ENCODE assay signal across 16 cellular contexts in the genomic region with DNA sequence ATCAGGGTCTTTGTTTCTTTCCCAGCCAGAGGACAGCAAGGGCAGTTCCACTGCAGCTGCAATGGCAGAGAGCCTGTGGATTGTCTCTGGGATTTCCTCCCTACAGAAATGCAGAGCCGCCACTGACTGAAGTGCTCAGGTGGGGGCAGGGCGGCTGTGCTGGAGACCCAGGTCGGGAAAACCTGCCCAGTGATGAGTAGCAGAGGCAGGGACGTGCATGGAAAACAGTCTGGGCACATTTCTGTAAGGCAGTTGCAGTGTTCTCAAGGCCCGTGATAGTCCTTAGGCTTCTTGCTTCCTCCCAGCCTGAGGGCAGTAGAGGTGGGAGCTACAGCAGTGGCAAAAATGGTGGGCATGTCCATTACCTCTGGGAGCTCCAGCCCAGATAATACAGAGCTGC. TPM values are rescaled to one million over a fixed set of nuclear protein-coding genes. Genes with fewer than 3 reads are reported as not detected.
"Had no signal": no experiment of that assay in that cellular context is flagged by ENCODE, and none has a peak within 500 bp of the region (broad histone marks: within the 10 kb centered on the region; RNA-seq: fewer than 3 reads in every experiment).

No MANE protein-coding gene starts in this region.

- ATAC-seq: activated CD8-positive, alpha-beta memory T cell treated with anti-CD3 and anti-CD28 coated beads, Interleukin-2, amount 10 ng/mL, durations not matched to agents 7 days and 5 days; body of pancreas; left lobe of liver had no signal

- H3K27me3 ChIP-seq: body of pancreas, thyroid gland, vagina had no signal

- H3K4me3 ChIP-seq: body of pancreas, thyroid gland, vagina had no signal

- H3K9me3 Mint-ChIP-seq: activated naive CD4-positive, alpha-beta T cell treated with anti-CD3 and anti-CD28 coated beads, Interleukin-2, amount 50 U/mL, for 24 hours; activated T-cell treated with anti-CD3 and anti-CD28 coated beads, Interleukin-2, amount 50 U/mL, for 24 hours had no signal

- H3K27ac Mint-ChIP-seq: activated CD8-positive, alpha-beta memory T cell treated with anti-CD3 and anti-CD28 coated beads, Interleukin-2, amount 10 ng/mL, durations not matched to agents 7 days and 5 days; activated naive CD4-positive, alpha-beta T cell treated with anti-CD3 and anti-CD28 coated beads, Interleukin-2, amount 50 U/mL, for 24 hours; activated T-cell treated with anti-CD3 and anti-CD28 coated beads, Interleukin-2, amount 50 U/mL, for 24 hours; natural killer cell treated with Interleukin-12 subunit alpha and Interleukin-12 subunit beta and Interleukin-15 and Interleukin-18, amount 100 ng/mL, for 72 hours had no signal

- H3K4me1 ChIP-seq: body of pancreas, thyroid gland, vagina had no signal

- H3K36me3 ChIP-seq: thyroid gland, vagina had no signal

- DNase-seq: activated CD4-positive, alpha-beta T cell treated with anti-CD3 and anti-CD28 coated beads, Interleukin-2, amount 50 U/mL, for 48 hours; activated CD4-positive, CD25-positive, alpha-beta regulatory T cell treated with anti-CD3 and anti-CD28 coated beads, Interleukin-2, amount 50 U/mL, for 72 hours; activated CD8-positive, alpha-beta memory T cell treated with anti-CD3 and anti-CD28 coated beads, Interleukin-2, amount 10 ng/mL, durations not matched to agents 7 days and 5 days; activated effector memory CD4-positive, alpha-beta T cell treated with Interleukin-2 at 50 U/mL for 16 hours; activated T-cell treated with anti-CD3 and anti-CD28 coated beads, Interleukin-2, amount 50 U/mL, for 24 hours; body of pancreas; central memory CD4-positive, alpha-beta T cell; cortex of kidney; effector memory CD4-positive, alpha-beta T cell; mammary epithelial cell; thyroid gland had no signal

- H3K9me3 ChIP-seq: body of pancreas, thyroid gland, vagina had no signal

- H3K4me1 Mint-ChIP-seq: activated CD8-positive, alpha-beta memory T cell treated with anti-CD3 and anti-CD28 coated beads, Interleukin-2, amount 10 ng/mL, durations not matched to agents 7 days and 5 days; activated naive CD4-positive, alpha-beta T cell treated with anti-CD3 and anti-CD28 coated beads, Interleukin-2, amount 50 U/mL, for 24 hours had no signal

- H3K4me3 Mint-ChIP-seq: activated CD8-positive, alpha-beta memory T cell treated with anti-CD3 and anti-CD28 coated beads, Interleukin-2, amount 10 ng/mL, durations not matched to agents 7 days and 5 days; activated naive CD4-positive, alpha-beta T cell treated with anti-CD3 and anti-CD28 coated beads, Interleukin-2, amount 50 U/mL, for 24 hours; activated T-cell treated with anti-CD3 and anti-CD28 coated beads, Interleukin-2, amount 50 U/mL, for 24 hours; natural killer cell treated with Interleukin-12 subunit alpha and Interleukin-12 subunit beta and Interleukin-15 and Interleukin-18, amount 100 ng/mL, for 72 hours had no signal

- H3K27ac ChIP-seq: body of pancreas, thyroid gland, vagina had no signal

- H3K36me3 Mint-ChIP-seq: activated CD8-positive, alpha-beta memory T cell treated with anti-CD3 and anti-CD28 coated beads, Interleukin-2, amount 10 ng/mL, durations not matched to agents 7 days and 5 days; activated naive CD4-positive, alpha-beta T cell treated with anti-CD3 and anti-CD28 coated beads, Interleukin-2, amount 50 U/mL, for 24 hours had no signal

RNA-seq across cellular contexts. Expression of a gene that starts 40.1 kb away (rescaled TPM):
- total RNA-seq: activated CD8-positive, alpha-beta memory T cell treated with anti-CD3 and anti-CD28 coated beads, Interleukin-2, amount 10 ng/mL, durations not matched to agents 7 days and 5 days; natural killer cell treated with Interleukin-12 subunit alpha and Interleukin-12 subunit beta and Interleukin-15 and Interleukin-18, amount 100 ng/mL, for 72 hours had no signal

RNA-seq across cellular contexts. Expression of a gene that starts 42.1 kb away (rescaled TPM):
- total RNA-seq: activated CD8-positive, alpha-beta memory T cell treated with anti-CD3 and anti-CD28 coated beads, Interleukin-2, amount 10 ng/mL, durations not matched to agents 7 days and 5 days; epithelial cell of proximal tubule; mammary epithelial cell; natural killer cell treated with Interleukin-12 subunit alpha and Interleukin-12 subunit beta and Interleukin-15 and Interleukin-18, amount 100 ng/mL, for 72 hours; thyroid gland; vagina had no signal
